Comparison of ENCODE assay signal across 1 cellular context in the genomic region with DNA sequence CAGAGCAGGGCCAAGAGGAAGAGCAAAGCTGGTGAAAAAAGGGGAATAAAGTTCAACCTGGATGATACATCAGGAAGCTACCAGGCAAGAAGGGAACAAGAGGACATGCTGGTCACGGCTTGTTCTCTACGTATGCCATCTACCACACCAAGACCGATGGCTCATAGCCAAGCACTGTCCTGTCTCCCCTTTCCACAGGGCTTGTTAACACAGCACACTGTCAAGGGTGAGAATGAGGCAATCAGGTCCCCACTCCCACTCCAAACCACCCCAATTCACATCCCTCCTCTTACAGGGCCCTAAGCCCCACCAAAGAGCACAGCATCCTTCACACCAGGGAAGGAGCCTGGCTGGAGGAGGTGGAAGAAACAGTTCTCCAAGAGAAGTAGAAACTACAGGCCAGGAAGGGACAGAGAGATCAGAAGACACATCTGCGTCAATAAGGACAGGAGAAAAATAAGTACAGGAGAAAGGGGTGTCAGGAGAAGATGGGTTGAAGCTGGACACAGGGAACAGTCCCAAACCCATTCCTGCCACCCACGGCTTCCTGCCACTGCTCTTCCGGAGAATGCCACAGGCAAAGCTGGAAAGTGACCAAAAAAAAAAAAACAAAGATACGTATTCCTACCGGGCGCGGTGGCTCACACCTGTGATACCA.
TF ChIP-seq lines count a peak whose summit lies in the region.

No MANE protein-coding gene starts in this region.

TF ChIP-seq in GM23338, 12 proteins besides CTCF, POLR2A, EP300 and RAD21 (continued from another document):
- TF ChIP-seq, protein P1, sequence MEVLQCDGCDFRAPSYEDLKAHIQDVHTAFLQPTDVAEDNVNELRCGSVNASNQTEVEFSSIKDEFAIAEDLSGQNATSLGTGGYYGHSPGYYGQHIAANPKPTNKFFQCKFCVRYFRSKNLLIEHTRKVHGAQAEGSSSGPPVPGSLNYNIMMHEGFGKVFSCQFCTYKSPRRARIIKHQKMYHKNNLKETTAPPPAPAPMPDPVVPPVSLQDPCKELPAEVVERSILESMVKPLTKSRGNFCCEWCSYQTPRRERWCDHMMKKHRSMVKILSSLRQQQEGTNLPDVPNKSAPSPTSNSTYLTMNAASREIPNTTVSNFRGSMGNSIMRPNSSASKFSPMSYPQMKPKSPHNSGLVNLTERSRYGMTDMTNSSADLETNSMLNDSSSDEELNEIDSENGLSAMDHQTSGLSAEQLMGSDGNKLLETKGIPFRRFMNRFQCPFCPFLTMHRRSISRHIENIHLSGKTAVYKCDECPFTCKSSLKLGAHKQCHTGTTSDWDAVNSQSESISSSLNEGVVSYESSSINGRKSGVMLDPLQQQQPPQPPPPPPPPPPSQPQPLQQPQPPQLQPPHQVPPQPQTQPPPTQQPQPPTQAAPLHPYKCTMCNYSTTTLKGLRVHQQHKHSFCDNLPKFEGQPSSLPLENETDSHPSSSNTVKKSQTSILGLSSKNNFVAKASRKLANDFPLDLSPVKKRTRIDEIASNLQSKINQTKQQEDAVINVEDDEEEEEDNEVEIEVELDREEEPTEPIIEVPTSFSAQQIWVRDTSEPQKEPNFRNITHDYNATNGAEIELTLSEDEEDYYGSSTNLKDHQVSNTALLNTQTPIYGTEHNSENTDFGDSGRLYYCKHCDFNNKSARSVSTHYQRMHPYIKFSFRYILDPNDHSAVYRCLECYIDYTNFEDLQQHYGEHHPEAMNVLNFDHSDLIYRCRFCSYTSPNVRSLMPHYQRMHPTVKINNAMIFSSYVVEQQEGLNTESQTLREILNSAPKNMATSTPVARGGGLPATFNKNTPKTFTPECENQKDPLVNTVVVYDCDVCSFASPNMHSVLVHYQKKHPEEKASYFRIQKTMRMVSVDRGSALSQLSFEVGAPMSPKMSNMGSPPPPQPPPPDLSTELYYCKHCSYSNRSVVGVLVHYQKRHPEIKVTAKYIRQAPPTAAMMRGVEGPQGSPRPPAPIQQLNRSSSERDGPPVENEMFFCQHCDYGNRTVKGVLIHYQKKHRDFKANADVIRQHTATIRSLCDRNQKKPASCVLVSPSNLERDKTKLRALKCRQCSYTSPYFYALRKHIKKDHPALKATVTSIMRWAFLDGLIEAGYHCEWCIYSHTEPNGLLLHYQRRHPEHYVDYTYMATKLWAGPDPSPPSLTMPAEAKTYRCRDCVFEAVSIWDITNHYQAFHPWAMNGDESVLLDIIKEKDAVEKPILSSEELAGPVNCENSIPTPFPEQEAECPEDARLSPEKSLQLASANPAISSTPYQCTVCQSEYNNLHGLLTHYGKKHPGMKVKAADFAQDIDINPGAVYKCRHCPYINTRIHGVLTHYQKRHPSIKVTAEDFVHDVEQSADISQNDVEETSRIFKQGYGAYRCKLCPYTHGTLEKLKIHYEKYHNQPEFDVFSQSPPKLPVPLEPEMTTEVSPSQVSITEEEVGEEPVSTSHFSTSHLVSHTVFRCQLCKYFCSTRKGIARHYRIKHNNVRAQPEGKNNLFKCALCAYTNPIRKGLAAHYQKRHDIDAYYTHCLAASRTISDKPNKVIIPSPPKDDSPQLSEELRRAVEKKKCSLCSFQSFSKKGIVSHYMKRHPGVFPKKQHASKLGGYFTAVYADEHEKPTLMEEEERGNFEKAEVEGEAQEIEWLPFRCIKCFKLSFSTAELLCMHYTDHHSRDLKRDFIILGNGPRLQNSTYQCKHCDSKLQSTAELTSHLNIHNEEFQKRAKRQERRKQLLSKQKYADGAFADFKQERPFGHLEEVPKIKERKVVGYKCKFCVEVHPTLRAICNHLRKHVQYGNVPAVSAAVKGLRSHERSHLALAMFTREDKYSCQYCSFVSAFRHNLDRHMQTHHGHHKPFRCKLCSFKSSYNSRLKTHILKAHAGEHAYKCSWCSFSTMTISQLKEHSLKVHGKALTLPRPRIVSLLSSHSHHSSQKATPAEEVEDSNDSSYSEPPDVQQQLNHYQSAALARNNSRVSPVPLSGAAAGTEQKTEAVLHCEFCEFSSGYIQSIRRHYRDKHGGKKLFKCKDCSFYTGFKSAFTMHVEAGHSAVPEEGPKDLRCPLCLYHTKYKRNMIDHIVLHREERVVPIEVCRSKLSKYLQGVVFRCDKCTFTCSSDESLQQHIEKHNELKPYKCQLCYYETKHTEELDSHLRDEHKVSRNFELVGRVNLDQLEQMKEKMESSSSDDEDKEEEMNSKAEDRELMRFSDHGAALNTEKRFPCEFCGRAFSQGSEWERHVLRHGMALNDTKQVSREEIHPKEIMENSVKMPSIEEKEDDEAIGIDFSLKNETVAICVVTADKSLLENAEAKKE (CRISPR knock-in tag; IDR thresholded peaks at IDR 0.05), result no peak
- TF ChIP-seq STAT1 (IDR thresholded peaks at IDR 0.05; ENCODE audit: unreplicated experiment) (no peak), EZH2phosphoT487 (IDR thresholded peaks at IDR 0.05; ENCODE audit: unreplicated experiment) (no peak)
